11 cellular contexts compared by ENCODE assay signal in genomic region chr3:65729553-65729952, GRCh38.
DNase-seq lines count a peak whose midpoint lies in the region; ATAC-seq and TF ChIP-seq lines count a peak whose summit lies in the region.
"Had no signal": no experiment of that assay in that cellular context is flagged by ENCODE, and none has a peak within 500 bp of the region (broad histone marks: within the 10 kb centered on the region; RNA-seq: fewer than 3 reads in every experiment).

No MANE protein-coding gene starts in this region.

- H3K27ac Mint-ChIP-seq in CD8-positive, alpha-beta T cell = no peak overlapping the region

- H3K4me3 ChIP-seq in adipocyte (ENCODE audit: low read length) (no peak overlapping the region), WERI-Rb-1 (ENCODE audit: low read depth, low read length) (no peak overlapping the region)
- no peak overlapping the region for H3K4me3 ChIP-seq in CD8-positive, alpha-beta T cell (ENCODE audit: low read depth, low read length)
- H3K4me3 ChIP-seq: PC-9 had no signal

- no peak overlapping the region for H3K4me3 Mint-ChIP-seq in CD8-positive, alpha-beta T cell

- H3K36me3 ChIP-seq in adipocyte (ENCODE audit: control insufficient read depth, insufficient read depth, low read length, severe bottlenecking) (no peaks in the 10 kb centered on the region), WERI-Rb-1 (no peaks in the 10 kb centered on the region)
- H3K36me3 ChIP-seq in CD8-positive, alpha-beta T cell (ENCODE audit: insufficient read depth, low read length) = no peaks in the 10 kb centered on the region

- in situ Hi-C loops in G401 (cut with HindIII; ENCODE audit: low sequenced_read_pairs) = no loop called here

- H3K9me3 ChIP-seq in adipocyte (ENCODE audit: control insufficient read depth, low read length) = no peaks in the 10 kb centered on the region
- H3K9me3 ChIP-seq in WERI-Rb-1 (ENCODE audit: severe bottlenecking) = no peaks in the 10 kb centered on the region
- H3K9me3 ChIP-seq in CD8-positive, alpha-beta T cell (ENCODE audit: low read length) = no peaks in the 10 kb centered on the region

- POLR2A ChIA-PET in CD8-positive, alpha-beta T cell (lab: Charles Lee) = no interaction called here

- H3K36me3 Mint-ChIP-seq in CD8-positive, alpha-beta T cell = no peaks in the 10 kb centered on the region

- no peak overlapping the region for H3K9ac ChIP-seq in adipocyte (ENCODE audit: low read length)

- peaks cover 27% of the 10 kb centered on the region for H3K4me1 ChIP-seq in adipocyte (ENCODE audit: control insufficient read depth, insufficient read depth, low read length)
- no peaks in the 10 kb centered on the region for H3K4me1 ChIP-seq in CD8-positive, alpha-beta T cell (ENCODE audit: insufficient read depth, low read length)

- peak; percentile 85 for ATAC-seq in left ventricle myocardium superior
- peak; percentile 94 for ATAC-seq in sciatic nerve
- no peak for ATAC-seq in HG02970 (IDR thresholded peaks at IDR 0.05; ENCODE audit: low FRiP score, unreplicated experiment)
- no peak for ATAC-seq in CD8-positive, alpha-beta T cell

- H3K27me3 Mint-ChIP-seq in CD8-positive, alpha-beta T cell (ENCODE audit: low read depth) = peaks cover 7% of the 10 kb centered on the region

- H3K27me3 ChIP-seq in adipocyte (replicated peaks; ENCODE audit: control insufficient read depth, insufficient read depth, low read length) = no peaks in the 10 kb centered on the region
- no peaks in the 10 kb centered on the region for H3K27me3 ChIP-seq in WERI-Rb-1 (ENCODE audit: insufficient read depth, low read depth, severe bottlenecking)
- no peaks in the 10 kb centered on the region for H3K27me3 ChIP-seq in CD8-positive, alpha-beta T cell (ENCODE audit: insufficient read depth, low read length)

- peaks cover 4% of the 10 kb centered on the region for H3K4me1 Mint-ChIP-seq in CD8-positive, alpha-beta T cell (ENCODE audit: low read depth)

- H3K27ac ChIP-seq in WERI-Rb-1 = no peak overlapping the region
- H3K27ac ChIP-seq in CD8-positive, alpha-beta T cell (ENCODE audit: low read depth, low read length) = no peak overlapping the region
- H3K27ac ChIP-seq: PC-9 had no signal

- peak; percentile 22 for DNase-seq in G401 (ENCODE audit: low spot score)
- peak; percentile 88 for DNase-seq in adipocyte (ENCODE audit: low read depth)
- no peak for DNase-seq in left ventricle myocardium superior
- DNase-seq in sciatic nerve (ENCODE audit: low spot score) = no peak
- DNase-seq in WERI-Rb-1 = no peak
- DNase-seq in CD8-positive, alpha-beta T cell = no peak
- no peak for DNase-seq in NCI-H1417 treated with DMSO at 0.1 percent for 48 hours (lab: John Stamatoyannopoulos, UW)
- DNase-seq: glutamatergic neuron, nucleus accumbens, PC-9 had no signal

- CTCF ChIA-PET in CD8-positive, alpha-beta T cell (lab: Charles Lee) = no interaction called here

- intact Hi-C loops in left ventricle myocardium superior (cut with micrococcal nuclease) (no loop called here), sciatic nerve (cut with DNase I) (no loop called here)
- intact Hi-C loops in CD8-positive, alpha-beta T cell (cut with DNase I, micrococcal nuclease) = no loop called here

- H3K9me3 Mint-ChIP-seq in CD8-positive, alpha-beta T cell = no peaks in the 10 kb centered on the region

- no peak for TF ChIP-seq CTCF in WERI-Rb-1 (IDR thresholded peaks at IDR 0.05; ENCODE audit: low read depth, low read length)
- no peak for TF ChIP-seq CTCF in CD8-positive, alpha-beta T cell (IDR thresholded peaks at IDR 0.05)

Comparison
In these comparisons a context has a peak if more than half of its experiments do, and no peak if none do; other contexts are left out.
1. DNase-seq: peak in G401 (single experiment) and adipocyte (single experiment); none in left ventricle myocardium superior (single experiment), sciatic nerve (single experiment), WERI-Rb-1 (single experiment), CD8-positive, alpha-beta T cell (0 of 7) and NCI-H1417 treated with DMSO at 0.1 percent for 48 hours (single experiment).
2. ATAC-seq: peak in left ventricle myocardium superior (single experiment) and sciatic nerve (single experiment); none in HG02970 (single experiment) and CD8-positive, alpha-beta T cell (single experiment).